In the genomic region with DNA sequence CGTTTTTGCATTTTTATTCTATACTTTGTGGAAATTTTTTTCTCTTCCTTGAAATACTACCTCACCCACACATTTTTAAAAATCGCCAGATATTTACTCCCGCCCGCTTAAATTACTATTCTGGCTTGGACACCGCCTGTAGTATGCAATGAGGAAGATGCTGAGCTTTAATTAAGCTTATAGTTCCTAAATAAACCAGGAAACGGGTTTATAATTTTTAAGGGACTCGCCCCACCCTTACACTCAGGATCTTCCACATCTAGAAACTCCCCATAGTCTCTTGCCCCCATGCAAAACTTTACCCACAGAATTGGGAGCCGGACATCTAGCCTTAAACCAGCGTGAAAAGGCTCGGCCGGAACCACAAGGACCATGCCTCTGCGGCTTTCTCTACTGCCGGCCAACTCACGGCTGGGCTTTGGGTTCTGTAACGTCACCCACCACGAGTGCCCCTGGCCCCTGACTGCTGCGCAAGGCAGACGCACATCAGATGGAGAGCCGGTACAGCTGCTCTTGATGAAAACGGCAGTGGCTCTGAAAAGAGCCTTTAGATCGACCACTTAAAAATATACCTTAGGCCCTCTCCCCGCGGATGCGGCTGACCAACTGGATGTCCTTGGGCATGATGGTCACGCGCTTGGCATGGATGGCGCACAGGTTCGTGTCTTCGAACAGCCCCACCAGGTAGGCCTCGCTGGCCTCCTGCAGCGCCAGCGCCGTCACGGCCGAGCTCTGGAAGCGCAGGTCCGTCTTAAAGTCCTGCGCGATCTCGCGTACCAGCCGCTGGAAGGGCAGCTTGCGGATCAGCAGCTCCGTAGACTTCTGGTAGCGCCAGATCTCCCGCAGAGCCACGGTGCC, we compare ENCODE assay signal across 8 cellular contexts.
DNase-seq lines count a peak whose midpoint lies in the region; ATAC-seq and TF ChIP-seq lines count a peak whose summit lies in the region.
"Not testable (repeated sequence)": the region's sequence is repeated elsewhere in the genome, so short reads cannot be mapped to it uniquely, and the experiment has no call there.

No MANE protein-coding gene starts in this region.

- not testable (repeated sequence) for H3K9me3 Mint-ChIP-seq in activated naive CD4-positive, alpha-beta T cell treated with anti-CD3 and anti-CD28 coated beads for 36 hours

- not testable (repeated sequence) for H3K36me3 Mint-ChIP-seq in activated naive CD4-positive, alpha-beta T cell treated with anti-CD3 and anti-CD28 coated beads for 36 hours (ENCODE audit: low read depth)

- not testable (repeated sequence) for H3K27ac Mint-ChIP-seq in activated naive CD4-positive, alpha-beta T cell treated with anti-CD3 and anti-CD28 coated beads for 36 hours

- H3K36me3 ChIP-seq in GM23248 (ENCODE audit: low read depth); SJSA1; duodenal mucosa (ENCODE audit: control insufficient read depth in 1 of 2, insufficient read depth in 2 of 2, low read length in 2 of 2); heart left ventricle; gastrocnemius medialis; uterus: not testable (repeated sequence)

- H4K20me1 ChIP-seq in GM23248 (ENCODE audit: insufficient read depth), result not testable (repeated sequence)

- not testable (repeated sequence) for H3K4me1 Mint-ChIP-seq in activated naive CD4-positive, alpha-beta T cell treated with anti-CD3 and anti-CD28 coated beads for 36 hours (ENCODE audit: low read depth)

- not testable (repeated sequence) for H3K9me3 ChIP-seq in GM23248 (ENCODE audit: low read depth); SJSA1 (replicated peaks); duodenal mucosa (ENCODE audit: control insufficient read depth in 1 of 2, low read length in 2 of 2); heart left ventricle; gastrocnemius medialis; uterus

- peak overlapping the region; percentile 65 for H3K4me2 ChIP-seq in GM23248 (ENCODE audit: unreplicated experiment)

- DNase-seq in GM23248 (peak; percentile 43), SJSA1 (ENCODE audit: low read depth in 1 of 2, low spot score in 2 of 2) (peak; percentile 47 to 54), heart left ventricle (peak; percentile 14 to 61 (median 26)), midbrain (lab: John Stamatoyannopoulos, UW) (peak; percentile 16), uterus (peak; percentile 19 to 34)
- DNase-seq in activated naive CD4-positive, alpha-beta T cell treated with anti-CD3 and anti-CD28 coated beads for 36 hours, result peak; percentile 4
- DNase-seq in gastrocnemius medialis, result not testable (repeated sequence)

- ATAC-seq in heart left ventricle, result peak; percentile 49 to 66 (median 60)
- ATAC-seq in gastrocnemius medialis, result peak; percentile 18 to 45

- CTCF ChIA-PET in activated naive CD4-positive, alpha-beta T cell treated with anti-CD3 and anti-CD28 coated beads for 36 hours (lab: Charles Lee), result not testable (repeated sequence)

- TF ChIP-seq CTCF in heart left ventricle (IDR thresholded peaks at IDR 0.05); gastrocnemius medialis (IDR thresholded peaks at IDR 0.05 in 4 of 5, conservative IDR thresholded peaks at IDR 0.05 in 1 of 5); uterus (IDR thresholded peaks at IDR 0.05): not testable (repeated sequence)

- peak overlapping the region; percentile 69 for H3K9ac ChIP-seq in GM23248
- H3K9ac ChIP-seq in duodenal mucosa (ENCODE audit: low read depth in 1 of 2, low read length in 2 of 2), result not testable (repeated sequence)

- H3K27ac ChIP-seq in GM23248 (peak overlapping the region; percentile 67), heart left ventricle (peak overlapping the region in 10 of 12 donors; percentile 34 to 75 (median 56)), gastrocnemius medialis (peak overlapping the region in 1 of 4 donors; percentile 34), uterus (peak overlapping the region; percentile 81 to 84)
- H3K27ac ChIP-seq in SJSA1; duodenal mucosa (ENCODE audit: low read depth, low read length): not testable (repeated sequence)

- peak overlapping the region; percentile 50 for H3K4me3 Mint-ChIP-seq in activated naive CD4-positive, alpha-beta T cell treated with anti-CD3 and anti-CD28 coated beads for 36 hours

- not testable (repeated sequence) for TF ChIP-seq POLR2A in heart left ventricle (IDR thresholded peaks at IDR 0.05); gastrocnemius medialis (IDR thresholded peaks at IDR 0.05); uterus (IDR thresholded peaks at IDR 0.05)

- H3K27me3 Mint-ChIP-seq in activated naive CD4-positive, alpha-beta T cell treated with anti-CD3 and anti-CD28 coated beads for 36 hours (ENCODE audit: low read depth), result not testable (repeated sequence)

- not testable (repeated sequence) for H3F3A ChIP-seq in GM23248 (ENCODE audit: insufficient read depth)

- H3K4me1 ChIP-seq in GM23248 (ENCODE audit: insufficient read depth); SJSA1 (replicated peaks); duodenal mucosa (ENCODE audit: control insufficient read depth in 1 of 2, insufficient read depth in 2 of 2, low read length in 2 of 2); heart left ventricle; gastrocnemius medialis; uterus: not testable (repeated sequence)

- in situ Hi-C loops in GM23248 (cut with MboI); gastrocnemius medialis (cut with MboI; ENCODE audit: low sequenced_read_pairs in 4 of 4): not testable (repeated sequence)

- H3K27me3 ChIP-seq in GM23248 (replicated peaks; ENCODE audit: insufficient read depth); SJSA1 (replicated peaks); duodenal mucosa (ENCODE audit: control insufficient read depth in 1 of 2, insufficient read depth in 2 of 2, low read length in 2 of 2); heart left ventricle; gastrocnemius medialis; uterus: not testable (repeated sequence)

- H2AFZ ChIP-seq in GM23248, result peak overlapping the region; percentile 79

- H3K9me2 ChIP-seq in GM23248 (ENCODE audit: insufficient read depth), result not testable (repeated sequence)

- WGBS in GM23248 (ENCODE audit: low coverage in 1 of 2, low lambda C conversion rate in 2 of 2, missing lambda C conversion rate in 2 of 2), 2 experiments, result 0 to 2% methylated on average over 27 to 36 of the region's 47 CpGs
- 3 to 18% (median 10%) methylated on average over 5 to 41 of the region's 47 CpGs for WGBS in heart left ventricle, 4 donors

- intact Hi-C loops in activated naive CD4-positive, alpha-beta T cell treated with anti-CD3 and anti-CD28 coated beads for 36 hours (cut with micrococcal nuclease); heart left ventricle (cut with DNase I); gastrocnemius medialis (cut with DNase I; ENCODE audit: low total_unique reads); uterus (cut with DNase I; ENCODE audit: low total_unique reads): not testable (repeated sequence)

- not testable (repeated sequence) for H3K79me2 ChIP-seq in GM23248 (ENCODE audit: insufficient read depth)

- H3K4me3 ChIP-seq in GM23248 (peak overlapping the region; percentile 70), SJSA1 (peak overlapping the region; percentile 37), duodenal mucosa (ENCODE audit: low read depth in 1 of 2, low read length in 2 of 2) (peak overlapping the region; percentile 40 to 50), heart left ventricle (peak overlapping the region; percentile 23 to 65 (median 52)), gastrocnemius medialis (peak overlapping the region; percentile 40 to 50 (median 43)), uterus (peak overlapping the region; percentile 31 to 43)
